Comparison of ENCODE assay signal across 8 cellular contexts in the genomic region with DNA sequence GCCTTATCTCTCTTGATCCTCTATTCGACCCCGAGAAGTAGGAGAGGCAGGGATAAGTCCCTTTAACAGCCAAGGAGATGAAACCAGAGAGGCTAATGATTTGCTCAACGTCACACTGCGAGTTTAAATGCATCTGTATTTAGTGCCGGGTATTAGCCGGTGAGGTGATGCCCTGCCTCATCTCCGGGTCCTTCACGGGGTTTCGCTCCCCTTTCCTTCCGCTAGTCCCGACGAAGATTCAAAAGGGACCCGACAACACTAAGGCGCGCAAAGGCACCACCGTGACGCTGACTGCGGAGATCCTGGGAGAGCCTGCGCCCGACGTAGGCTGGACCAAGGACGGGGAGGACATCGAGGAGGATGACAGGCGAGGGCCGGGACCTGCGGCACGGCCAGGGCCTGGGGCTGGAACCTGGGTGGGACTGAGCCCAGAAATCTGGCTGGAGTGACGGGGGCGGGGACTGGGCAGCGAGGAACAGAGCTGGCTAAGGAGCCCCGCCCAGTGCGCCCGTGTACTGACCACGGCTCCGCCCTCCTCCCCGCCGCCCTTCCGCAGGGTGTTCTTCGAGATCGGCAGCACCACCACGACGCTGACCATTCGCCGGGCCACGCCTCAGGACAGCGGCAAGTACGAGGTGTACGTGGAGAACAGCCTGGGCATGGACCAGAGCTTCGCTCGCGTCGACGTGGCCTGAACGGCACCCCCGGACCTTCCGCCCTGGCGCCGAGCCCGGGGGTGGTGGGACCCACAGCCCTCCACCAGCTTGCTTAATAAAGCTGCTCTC. TPM values are rescaled to one million over a fixed set of nuclear protein-coding genes. Genes with fewer than 3 reads are reported as not detected.
A peak's percentile ranks its signal among the peaks of the same experiment; 100 is the strongest.
DNase-seq lines count a peak whose midpoint lies in the region; ATAC-seq, FAIRE-seq and TF ChIP-seq lines count a peak whose summit lies in the region.

No MANE protein-coding gene starts in this region.

- H3K4me1 ChIP-seq in ACC112 (ENCODE audit: control insufficient read depth, insufficient read depth, low read length, unreplicated experiment), result peaks cover 24% of the 10 kb centered on the region
- no peaks in the 10 kb centered on the region for H3K4me1 ChIP-seq in colonic mucosa

- H3K36me3 ChIP-seq in ACC112 (ENCODE audit: insufficient read depth, low read length), result no peaks in the 10 kb centered on the region
- H3K36me3 ChIP-seq in colonic mucosa, result no peaks in the 10 kb centered on the region

- peaks cover 14% of the 10 kb centered on the region for H3K79me2 ChIP-seq in ACC112 (ENCODE audit: control insufficient read depth, insufficient read depth, low read length, unreplicated experiment)

- H3K27ac ChIP-seq in ACC112 (ENCODE audit: low read depth, low read length) (peak overlapping the region; percentile 75), colonic mucosa (peak overlapping the region; percentile 98)

- intact Hi-C loops in colonic mucosa (cut with DNase I), result loop anchor here (5.0 kb wide), 1 partner anchor 35 kb away; no protein-coding TSS in a partner anchor

- H2AFZ ChIP-seq in ACC112 (ENCODE audit: low read length, unreplicated experiment), result peak overlapping the region; percentile 59

- ATAC-seq in HG03521 (IDR thresholded peaks at IDR 0.05; ENCODE audit: unreplicated experiment), result peak; percentile 2
- ATAC-seq in GM19324 (IDR thresholded peaks at IDR 0.05; ENCODE audit: low FRiP score, unreplicated experiment), result no peak

- no peaks in the 10 kb centered on the region for H3K9me3 ChIP-seq in colonic mucosa

- H3K27me3 ChIP-seq in ACC112 (ENCODE audit: insufficient read depth, low read length) (no peaks in the 10 kb centered on the region), colonic mucosa (peaks cover 24% of the 10 kb centered on the region)

- no peak for TF ChIP-seq CTCF in colonic mucosa (IDR thresholded peaks at IDR 0.05)

- no peak for FAIRE-seq in GM12892 (lab: Jason Lieb, UNC)

- peak overlapping the region; percentile 92 to 96 for H3K9ac ChIP-seq in colonic mucosa (ENCODE audit: low read depth in 2 of 2, low read length in 2 of 2)

- DNase-seq in GM12892 (ENCODE audit: insufficient read length), result peak; percentile 57
- peak; percentile 52 for DNase-seq in SKM-1 (lab: John Stamatoyannopoulos, UW; ENCODE audit: unreplicated experiment)
- DNase-seq in colonic mucosa, result peak; percentile 94
- DNase-seq in left kidney (ENCODE audit: low read depth, low spot score), result peak; percentile 71
- peak in 5 of 6 experiments; percentile 8 to 27 (median 15) for DNase-seq in stimulated activated naive CD4-positive, alpha-beta T cell (lab: John Stamatoyannopoulos, UW)

- TF ChIP-seq POLR2A in GM12892 (IDR thresholded peaks at IDR 0.05; ENCODE audit: low read depth, low read length), result no peak

- H3K4me3 ChIP-seq in ACC112 (ENCODE audit: low read depth, low read length), result peak overlapping the region; percentile 89
- peak overlapping the region; percentile 60 for H3K4me3 ChIP-seq in colonic mucosa

RNA-seq across cellular contexts. Expression of a gene that starts 1.0 kb away (rescaled TPM):
- polyA plus RNA-seq in GM12892 (2012; ENCODE audit: missing spikeins), result 26.6 TPM
- 10 to 100 TPM; 49.7 to 86.1 TPM for total RNA-seq in colonic mucosa

RNA-seq across cellular contexts. Expression of a gene that starts 16.6 kb away (rescaled TPM):
- not detected for polyA plus RNA-seq in GM12892 (2012; ENCODE audit: missing spikeins)
- total RNA-seq in colonic mucosa, result under 1 TPM in 1 of 2 donors, not detected in 1; 0.12 TPM

RNA-seq across cellular contexts. Expression of a gene that starts 45.9 kb away (rescaled TPM):
- polyA plus RNA-seq in GM12892 (2012; ENCODE audit: missing spikeins), result 0.61 TPM
- 10 to 100 TPM; 43.1 to 43.5 TPM for total RNA-seq in colonic mucosa

RNA-seq across cellular contexts. Expression of a gene that starts 46.1 kb away (rescaled TPM):
- 0.19 TPM for polyA plus RNA-seq in GM12892 (2012; ENCODE audit: missing spikeins)
- 1 to 10 TPM; 1.7 to 2.9 TPM for total RNA-seq in colonic mucosa

Comparison
In these comparisons a context has a peak if more than half of its experiments do, and no peak if none do; other contexts are left out.
1. DNase-seq: peak in every context shown above with its lines; median percentile 94 in colonic mucosa; 71 in left kidney; 57 in GM12892; 52 in SKM-1; 15 in stimulated activated naive CD4-positive, alpha-beta T cell.